ENCODE assay signal across 8 cellular contexts in genomic region chr5:35478856-35479682, GRCh38.
DNase-seq lines count a peak whose midpoint lies in the region; ATAC-seq lines count a peak whose summit lies in the region.

No MANE protein-coding gene starts in this region.

- ATAC-seq in GM21515 (IDR thresholded peaks at IDR 0.05; ENCODE audit: unreplicated experiment), result peak; percentile 57
- peak; percentile 58 for ATAC-seq in central memory CD8-positive, alpha-beta T cell (replicated peaks; ENCODE audit: extremely low read depth, poor library complexity, severe bottlenecking)

- peak overlapping the region; percentile 40 to 69 for H3K4me3 ChIP-seq in mucosa of rectum (ENCODE audit: low read length in 2 of 2)

- peak overlapping the region in 1 of 2 donors; percentile 23 for H3K9ac ChIP-seq in mucosa of rectum (ENCODE audit: low read depth in 1 of 2, low read length in 2 of 2)

- DNase-seq in AG20443 (ENCODE audit: low spot score), result peak; percentile 62
- peak; percentile 25 to 90 for DNase-seq in NOMO-1 (lab: John Stamatoyannopoulos, UW; ENCODE audit: unreplicated experiment in 2 of 2)
- no peak for DNase-seq in central memory CD8-positive, alpha-beta T cell (ENCODE audit: low spot score in 2 of 2)
- DNase-seq in retina, result no peak
- no peak for DNase-seq in stimulated activated CD4-positive, alpha-beta T cell treated with anti-CD3 and anti-CD28 coated beads, Interleukin-4, amount 100 ng/mL, for 24 hours
- no peak for DNase-seq in NCI-H1092 (lab: John Stamatoyannopoulos, UW)

- peak overlapping the region in 1 of 2 donors; percentile 65 for H3K27ac ChIP-seq in mucosa of rectum (ENCODE audit: low read depth in 2 of 2, low read length in 2 of 2)

- peaks cover 12% of the 10 kb centered on the region for H3K27me3 Mint-ChIP-seq in central memory CD8-positive, alpha-beta T cell

- peaks cover 11% of the 10 kb centered on the region for H3K4me1 Mint-ChIP-seq in central memory CD8-positive, alpha-beta T cell

- no peaks in the 10 kb centered on the region for H3K27me3 ChIP-seq in mucosa of rectum (ENCODE audit: control insufficient read depth in 2 of 2, insufficient read depth in 2 of 2, low read length in 2 of 2)

- H3K36me3 ChIP-seq in mucosa of rectum (ENCODE audit: control insufficient read depth in 2 of 2, insufficient read depth in 2 of 2, low read length in 2 of 2), result no peaks in the 10 kb centered on the region

- peaks cover 6% of the 10 kb centered on the region for H3K36me3 Mint-ChIP-seq in central memory CD8-positive, alpha-beta T cell (ENCODE audit: insufficient read depth)

- no peaks in the 10 kb centered on the region for H3K9me3 ChIP-seq in mucosa of rectum (ENCODE audit: control insufficient read depth in 2 of 2, low read length in 2 of 2)

- H3K27ac Mint-ChIP-seq in central memory CD8-positive, alpha-beta T cell (ENCODE audit: low read depth), result peak overlapping the region; percentile 93

- H3K9me3 Mint-ChIP-seq in central memory CD8-positive, alpha-beta T cell, result no peaks in the 10 kb centered on the region

- H3K4me3 Mint-ChIP-seq in central memory CD8-positive, alpha-beta T cell, result peak overlapping the region; percentile 63

- H3K4me1 ChIP-seq in mucosa of rectum (ENCODE audit: control insufficient read depth in 2 of 2, insufficient read depth in 2 of 2, low read length in 2 of 2), result no peaks in the 10 kb centered on the region

Comparison
In these comparisons a context has a peak if more than half of its experiments do, and no peak if none do; other contexts are left out.
1. DNase-seq: peak in AG20443 (single experiment) and NOMO-1 (2 of 2); none in central memory CD8-positive, alpha-beta T cell (0 of 2), retina (single experiment), stimulated activated CD4-positive, alpha-beta T cell treated with anti-CD3 and anti-CD28 coated beads, Interleukin-4, amount 100 ng/mL, for 24 hours (single experiment) and NCI-H1092 (single experiment).